In genomic region chr7:26167293-26167934, GRCh38 we compare ENCODE assay signal across 11 cellular contexts. TPM values are rescaled to one million over a fixed set of nuclear protein-coding genes. Genes with fewer than 3 reads are reported as not detected.
DNase-seq lines count a peak whose midpoint lies in the region; ATAC-seq, FAIRE-seq and TF ChIP-seq lines count a peak whose summit lies in the region.
"Had no signal": no experiment of that assay in that cellular context is flagged by ENCODE, and none has a peak within 500 bp of the region (broad histone marks: within the 10 kb centered on the region; RNA-seq: fewer than 3 reads in every experiment).

No MANE protein-coding gene starts in this region.

- FAIRE-seq in GM18507 (lab: Jason Lieb, UNC), result peak; percentile 79
- FAIRE-seq: islet of Langerhans, urothelium cell line had no signal

- H3K4me1 ChIP-seq in foreskin keratinocyte (peaks cover 8% of the 10 kb centered on the region), heart right ventricle (peaks cover 0 to 5% (median 0%) of the 10 kb centered on the region in 9 donors)

- peaks cover 0 to 12% (median 0%) of the 10 kb centered on the region in 11 donors for H3K9me3 ChIP-seq in heart right ventricle

- no peaks in the 10 kb centered on the region for H3K27me3 ChIP-seq in foreskin keratinocyte
- H3K27me3 ChIP-seq in heart right ventricle, result no peaks in the 10 kb centered on the region

- H3K27ac ChIP-seq in foreskin keratinocyte (no peak overlapping the region), heart right ventricle (no peak overlapping the region)

- TF ChIP-seq CTCF in foreskin keratinocyte (conservative IDR thresholded peaks at IDR 0.05), result no peak
- TF ChIP-seq CTCF in heart right ventricle (IDR thresholded peaks at IDR 0.05), result no peak

- H3K4me3 ChIP-seq in heart right ventricle, result no peak overlapping the region

- ATAC-seq in GM21423 (IDR thresholded peaks at IDR 0.05; ENCODE audit: unreplicated experiment) (peak; percentile 88), HG03520 (IDR thresholded peaks at IDR 0.05; ENCODE audit: unreplicated experiment) (peak; percentile 58), foreskin keratinocyte (peak; percentile 59), heart right ventricle (no peak)

- 92 to 97% methylated on average over 3 of the region's 3 CpGs for WGBS in heart right ventricle, 2 donors

- peaks cover 0 to 17% (median 0%) of the 10 kb centered on the region in 9 donors for H3K36me3 ChIP-seq in heart right ventricle

- no peak for DNase-seq in GM18507 (ENCODE audit: extremely low spot score, insufficient read length, low read depth)
- DNase-seq in foreskin keratinocyte, result no peak
- DNase-seq in heart right ventricle, result no peak
- no peak for DNase-seq in hepatic stellate cell (ENCODE audit: low spot score)
- DNase-seq in UCSD-AML1 (lab: John Stamatoyannopoulos, UW; ENCODE audit: unreplicated experiment), result no peak
- DNase-seq in NCI-H1048 (lab: John Stamatoyannopoulos, UW), result no peak
- DNase-seq: KBM-7 had no signal

- intact Hi-C loops in heart right ventricle (cut with DNase I), result no loop called here

RNA-seq across cellular contexts. Expression of gene NFE2L3, which starts 15.4 kb away (rescaled TPM):
- total RNA-seq in foreskin keratinocyte (22.1 and 28.6 TPM in 2 replicates), heart right ventricle (1 to 10 TPM in 5 of 10 donors, under 1 TPM in 5; 0.32 to 4.1 (median 1.1) TPM)
- polyA plus RNA-seq in foreskin keratinocyte (15.3 and 16.5 TPM in 2 replicates), heart right ventricle (1 to 10 TPM in 1 of 2 donors, under 1 TPM in 1; 0.80 to 2.1 TPM)

RNA-seq across cellular contexts. Expression of gene HNRNPA2B1, which starts 33.1 kb away (rescaled TPM):
- total RNA-seq in foreskin keratinocyte (487 and 722 TPM in 2 replicates), heart right ventricle (100 to 1,000 TPM; 364 to 445 (median 398) TPM)
- polyA plus RNA-seq in foreskin keratinocyte (784 and 981 TPM in 2 replicates), heart right ventricle (100 to 1,000 TPM; 554 to 667 TPM)

RNA-seq across cellular contexts. Expression of gene CBX3, which starts 34.1 kb away (rescaled TPM):
- total RNA-seq in foreskin keratinocyte (180 and 185 TPM in 2 replicates), heart right ventricle (10 to 100 TPM; 49.0 to 72.6 (median 58.6) TPM)
- polyA plus RNA-seq in foreskin keratinocyte (138 and 166 TPM in 2 replicates), heart right ventricle (10 to 100 TPM; 55.0 to 60.6 TPM)

Comparison
In these comparisons a context has a peak if more than half of its experiments do, and no peak if none do; other contexts are left out.
1. ATAC-seq: peak in GM21423 (single experiment), HG03520 (single experiment) and foreskin keratinocyte (single experiment); none in heart right ventricle (0 of 8).